21 cellular contexts compared by ENCODE assay signal in genomic region chr14:95104911-95105310, GRCh38. TPM values are rescaled to one million over a fixed set of nuclear protein-coding genes. Genes with fewer than 3 reads are reported as not detected.
A peak's percentile ranks its signal among the peaks of the same experiment; 100 is the strongest.
DNase-seq lines count a peak whose midpoint lies in the region; ATAC-seq and TF ChIP-seq lines count a peak whose summit lies in the region.
"Had no signal": no experiment of that assay in that cellular context is flagged by ENCODE, and none has a peak within 500 bp of the region (broad histone marks: within the 10 kb centered on the region; RNA-seq: fewer than 3 reads in every experiment).

No MANE protein-coding gene starts in this region.

- DNase-seq in SK-N-MC (ENCODE audit: low read depth, low spot score) (no peak), cerebellar cortex (ENCODE audit: low spot score) (peak; percentile 19), kidney glomerular epithelial cell (lab: John Stamatoyannopoulos, UW) (peak; percentile 26), nephron progenitor cell (no peak), lower lobe of right lung (no peak), HCEC 1CT (no peak)
- DNase-seq in activated naive CD8-positive, alpha-beta T cell treated with anti-CD3 and anti-CD28 coated beads, Interleukin-2, amount 50 U/mL, for 24 hours, result no peak
- DNase-seq: Caco-2; CD4-positive, CD25-positive, alpha-beta regulatory T cell; CD8-positive, alpha-beta T cell; DMS153; DND-41; GDM1; H9; HFFc6 had no signal

- H3K27me3 ChIP-seq in lower lobe of right lung (ENCODE audit: low read depth), result no peaks in the 10 kb centered on the region
- H3K27me3 ChIP-seq: BLaER1 had no signal

- H3K4me3 ChIP-seq in SK-N-MC, result no peak overlapping the region
- H3K4me3 ChIP-seq in lower lobe of right lung, result no peak overlapping the region
- H3K4me3 ChIP-seq: BLaER1, GM12878, GM23338 had no signal

- H3K27ac ChIP-seq in SK-N-MC (peak overlapping the region; percentile 48; the same call in 1 of the 2 replicates), lower lobe of right lung (no peak overlapping the region)
- H3K27ac ChIP-seq: BLaER1, C4-2B had no signal

- peaks cover 7% of the 10 kb centered on the region for H3K4me1 ChIP-seq in lower lobe of right lung
- H3K4me1 ChIP-seq: BLaER1, Caco-2 had no signal

- no peak for TF ChIP-seq CTCF in nephron progenitor cell (IDR thresholded peaks at IDR 0.05)
- no peak for TF ChIP-seq CTCF in lower lobe of right lung (IDR thresholded peaks at IDR 0.05)

- ATAC-seq in activated naive CD8-positive, alpha-beta T cell treated with anti-CD3 and anti-CD28 coated beads, Interleukin-2, amount 50 U/mL, for 24 hours, result no peak
- ATAC-seq in lower lobe of right lung, result no peak
- no peak for ATAC-seq in HG02938 (IDR thresholded peaks at IDR 0.05; ENCODE audit: unreplicated experiment)
- ATAC-seq: CD8-positive, alpha-beta T cell; GM12878; GM23338 had no signal

- no peaks in the 10 kb centered on the region for H3K9me3 ChIP-seq in SK-N-MC (ENCODE audit: low read depth, low read length)
- H3K9me3 ChIP-seq in lower lobe of right lung, result no peaks in the 10 kb centered on the region
- H3K9me3 ChIP-seq: BLaER1, Caco-2 had no signal

- H3K4me3 Mint-ChIP-seq in nephron progenitor cell, result no peak overlapping the region
- no peak overlapping the region for H3K4me3 Mint-ChIP-seq in activated naive CD8-positive, alpha-beta T cell treated with anti-CD3 and anti-CD28 coated beads, Interleukin-2, amount 50 U/mL, for 24 hours
- H3K4me3 Mint-ChIP-seq: B cell; CD4-positive, CD25-positive, alpha-beta regulatory T cell; CD8-positive, alpha-beta T cell; GM23338; H9; HFFc6 had no signal

- no peaks in the 10 kb centered on the region for H3K4me1 Mint-ChIP-seq in nephron progenitor cell
- peaks cover 8% of the 10 kb centered on the region for H3K4me1 Mint-ChIP-seq in activated naive CD8-positive, alpha-beta T cell treated with anti-CD3 and anti-CD28 coated beads, Interleukin-2, amount 50 U/mL, for 24 hours
- H3K4me1 Mint-ChIP-seq: B cell, GM23338, H9 had no signal

- peaks cover 69% of the 10 kb centered on the region for H3K36me3 Mint-ChIP-seq in nephron progenitor cell (ENCODE audit: low read depth)
- peaks cover 48% of the 10 kb centered on the region for H3K36me3 Mint-ChIP-seq in activated naive CD8-positive, alpha-beta T cell treated with anti-CD3 and anti-CD28 coated beads, Interleukin-2, amount 50 U/mL, for 24 hours (ENCODE audit: low read depth)

- peaks cover 81% of the 10 kb centered on the region for H3K36me3 ChIP-seq in SK-N-MC (ENCODE audit: insufficient read depth, low read length)
- peaks cover 92% of the 10 kb centered on the region for H3K36me3 ChIP-seq in lower lobe of right lung

- H3K27me3 Mint-ChIP-seq in nephron progenitor cell (ENCODE audit: low read depth, poor library complexity), result no peaks in the 10 kb centered on the region
- no peaks in the 10 kb centered on the region for H3K27me3 Mint-ChIP-seq in activated naive CD8-positive, alpha-beta T cell treated with anti-CD3 and anti-CD28 coated beads, Interleukin-2, amount 50 U/mL, for 24 hours
- H3K27me3 Mint-ChIP-seq: B cell; CD4-positive, CD25-positive, alpha-beta regulatory T cell had no signal

- H3K9me3 Mint-ChIP-seq in nephron progenitor cell, result no peaks in the 10 kb centered on the region
- no peaks in the 10 kb centered on the region for H3K9me3 Mint-ChIP-seq in activated naive CD8-positive, alpha-beta T cell treated with anti-CD3 and anti-CD28 coated beads, Interleukin-2, amount 50 U/mL, for 24 hours
- H3K9me3 Mint-ChIP-seq: CD4-positive, CD25-positive, alpha-beta regulatory T cell; CD8-positive, alpha-beta T cell; GM23338; H9; HFFc6 had no signal

- peak overlapping the region; percentile 59 for H3K27ac Mint-ChIP-seq in nephron progenitor cell
- no peak overlapping the region for H3K27ac Mint-ChIP-seq in activated naive CD8-positive, alpha-beta T cell treated with anti-CD3 and anti-CD28 coated beads, Interleukin-2, amount 50 U/mL, for 24 hours
- H3K27ac Mint-ChIP-seq: B cell; CD8-positive, alpha-beta T cell; GM23338; H9; HFFc6 had no signal

- intact Hi-C loops in lower lobe of right lung (cut with DNase I), result no loop called here

- H3K9ac ChIP-seq in SK-N-MC (ENCODE audit: insufficient read length), result no peak overlapping the region
- H3K9ac ChIP-seq: BLaER1 had no signal

RNA-seq across cellular contexts. Expression of gene DICER1, which starts 52.4 kb away (rescaled TPM):
- 66.4 TPM for total RNA-seq in lower lobe of right lung

Comparison
In these comparisons a context has a peak if more than half of its experiments do, and no peak if none do; other contexts are left out.
1. DNase-seq: peak in cerebellar cortex (single experiment) and kidney glomerular epithelial cell (single experiment); none in SK-N-MC (single experiment), nephron progenitor cell (single experiment), activated naive CD8-positive, alpha-beta T cell treated with anti-CD3 and anti-CD28 coated beads, Interleukin-2, amount 50 U/mL, for 24 hours (single experiment), lower lobe of right lung (single experiment) and HCEC 1CT (single experiment).